ENCODE assay signal across 1 cellular context in the genomic region with DNA sequence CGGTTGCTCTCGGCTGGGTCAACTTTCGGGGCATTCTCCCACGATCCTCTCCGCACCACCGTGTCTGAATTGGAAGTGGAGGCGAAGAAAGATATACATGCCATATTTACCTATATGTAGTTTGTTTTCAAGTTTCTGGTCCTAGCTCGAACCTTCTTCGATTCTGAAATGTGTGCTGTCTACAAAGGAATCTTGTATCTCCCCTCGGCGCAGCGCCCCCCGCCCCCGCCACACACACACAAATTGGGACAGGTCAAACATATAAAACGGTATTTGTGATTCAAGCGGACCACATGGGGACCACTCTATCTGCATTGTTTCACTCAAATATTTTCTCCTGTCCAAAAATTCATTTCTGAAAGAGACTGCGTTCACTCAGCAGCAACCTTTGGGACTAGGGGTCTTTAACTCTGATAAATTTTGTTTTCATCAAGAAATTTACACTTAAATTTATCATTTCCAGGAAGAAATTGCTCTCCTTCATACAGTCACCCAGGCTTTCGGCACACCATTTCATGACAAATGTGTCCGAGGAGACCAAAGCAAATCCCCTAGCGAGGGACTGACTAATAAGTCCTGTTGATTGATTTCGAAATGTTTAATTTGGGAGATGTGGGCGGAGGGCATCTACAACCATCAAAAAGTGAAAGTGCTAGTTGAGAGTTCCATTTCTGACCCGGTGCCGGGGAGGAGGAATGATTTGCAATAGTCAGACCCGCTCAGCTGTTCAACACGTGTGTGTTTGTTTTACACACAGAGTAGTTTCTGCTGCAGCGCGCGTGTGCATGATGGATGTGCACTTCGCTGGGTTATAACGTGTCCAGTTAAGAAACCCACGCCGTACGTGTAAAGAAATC.
A peak's percentile ranks its signal among the peaks of the same experiment; 100 is the strongest.
TF ChIP-seq lines count a peak whose summit lies in the region.

No MANE protein-coding gene starts in this region.

TF ChIP-seq in HepG2, 621 proteins besides CTCF, POLR2A, EP300 and RAD21 (continued from another document and continues in another):
- TF ChIP-seq, protein P1, sequence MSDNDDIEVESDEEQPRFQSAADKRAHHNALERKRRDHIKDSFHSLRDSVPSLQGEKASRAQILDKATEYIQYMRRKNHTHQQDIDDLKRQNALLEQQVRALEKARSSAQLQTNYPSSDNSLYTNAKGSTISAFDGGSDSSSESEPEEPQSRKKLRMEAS (IDR thresholded peaks at IDR 0.05) = peak; percentile 32; the same call in 1 of the 2 replicates
- TF ChIP-seq ZMYM3 (CRISPR knock-in tag; IDR thresholded peaks at IDR 0.05) (0 out of 2 replicates have a peak, but pooled peaks have one; percentile 13), FOXJ3 (CRISPR knock-in tag; IDR thresholded peaks at IDR 0.05; ENCODE audit: borderline replicate concordance) (no peak), CHD4 (IDR thresholded peaks at IDR 0.05; ENCODE audit: borderline replicate concordance, low read length) (0 out of 2 replicates have a peak, but pooled peaks have one; percentile 19), TGIF2 (CRISPR knock-in tag; IDR thresholded peaks at IDR 0.05) (peak; percentile 45; the same call in 1 of the 2 replicates), CEBPB (IDR thresholded peaks at IDR 0.05; ENCODE audit: borderline replicate concordance, low read depth, low read length) (peak; percentile 19; the same call in 1 of the 2 replicates), ATRX (CRISPR knock-in tag; IDR thresholded peaks at IDR 0.05; ENCODE audit: borderline replicate concordance) (no peak), ZNF136 (CRISPR knock-in tag; IDR thresholded peaks at IDR 0.05; ENCODE audit: low read depth) (no peak), SMARCE1 (IDR thresholded peaks at IDR 0.05; ENCODE audit: borderline replicate concordance) (no peak), ZNF432 (CRISPR knock-in tag; IDR thresholded peaks at IDR 0.05; ENCODE audit: borderline replicate concordance) (no peak), MXI1 (IDR thresholded peaks at IDR 0.05; ENCODE audit: borderline replicate concordance, low read depth, low read length) (peak; percentile 49; the same call in 1 of the 3 replicates), MYC (CRISPR knock-in tag; IDR thresholded peaks at IDR 0.05; ENCODE audit: borderline replicate concordance) (no peak), CREM (IDR thresholded peaks at IDR 0.05) (peak; percentile 21; the same call in 1 of the 2 replicates), CREM (CRISPR knock-in tag; IDR thresholded peaks at IDR 0.05) (no peak), JDP2 (CRISPR knock-in tag; IDR thresholded peaks at IDR 0.05; ENCODE audit: borderline replicate concordance) (no peak), JARID2 (CRISPR knock-in tag; IDR thresholded peaks at IDR 0.05; ENCODE audit: insufficient replicate concordance) (no peak), ESRRA (CRISPR knock-in tag; IDR thresholded peaks at IDR 0.05; ENCODE audit: low read depth) (no peak), ZNF3 (CRISPR knock-in tag; IDR thresholded peaks at IDR 0.05) (no peak), CEBPG (CRISPR knock-in tag; IDR thresholded peaks at IDR 0.05) (peak; percentile 19; the same call in 1 of the 2 replicates), SAP130 (CRISPR knock-in tag; IDR thresholded peaks at IDR 0.05; ENCODE audit: low read depth) (peak; percentile 55; the same call in 1 of the 2 replicates), GLI4 (CRISPR knock-in tag; IDR thresholded peaks at IDR 0.05; ENCODE audit: borderline replicate concordance) (no peak), ETV5 (CRISPR knock-in tag; IDR thresholded peaks at IDR 0.05; ENCODE audit: borderline replicate concordance) (no peak), ZNF776 (CRISPR knock-in tag; IDR thresholded peaks at IDR 0.05) (no peak), CBX2 (IDR thresholded peaks at IDR 0.05; ENCODE audit: low read depth, low read length) (no peak), CBX2 (CRISPR knock-in tag; IDR thresholded peaks at IDR 0.05; ENCODE audit: low read depth) (no peak), HOXD1 (CRISPR knock-in tag; IDR thresholded peaks at IDR 0.05) (0 out of 2 replicates have a peak, but pooled peaks have one; percentile 5), MAFG (CRISPR knock-in tag; IDR thresholded peaks at IDR 0.05) (no peak), HCFC1 (IDR thresholded peaks at IDR 0.05; ENCODE audit: low read depth, low read length) (no peak), FOXM1 (CRISPR knock-in tag; IDR thresholded peaks at IDR 0.05) (no peak), ATF7 (IDR thresholded peaks at IDR 0.05) (no peak), ATF7 (CRISPR knock-in tag; IDR thresholded peaks at IDR 0.05) (no peak), SIN3A (IDR thresholded peaks at IDR 0.05; ENCODE audit: borderline replicate concordance, low read depth, low read length) (peak; percentile 38; the same call in 1 of the 2 replicates), ZNF138 (CRISPR knock-in tag; IDR thresholded peaks at IDR 0.05; ENCODE audit: low read depth) (no peak)
- TF ChIP-seq, protein P2, sequence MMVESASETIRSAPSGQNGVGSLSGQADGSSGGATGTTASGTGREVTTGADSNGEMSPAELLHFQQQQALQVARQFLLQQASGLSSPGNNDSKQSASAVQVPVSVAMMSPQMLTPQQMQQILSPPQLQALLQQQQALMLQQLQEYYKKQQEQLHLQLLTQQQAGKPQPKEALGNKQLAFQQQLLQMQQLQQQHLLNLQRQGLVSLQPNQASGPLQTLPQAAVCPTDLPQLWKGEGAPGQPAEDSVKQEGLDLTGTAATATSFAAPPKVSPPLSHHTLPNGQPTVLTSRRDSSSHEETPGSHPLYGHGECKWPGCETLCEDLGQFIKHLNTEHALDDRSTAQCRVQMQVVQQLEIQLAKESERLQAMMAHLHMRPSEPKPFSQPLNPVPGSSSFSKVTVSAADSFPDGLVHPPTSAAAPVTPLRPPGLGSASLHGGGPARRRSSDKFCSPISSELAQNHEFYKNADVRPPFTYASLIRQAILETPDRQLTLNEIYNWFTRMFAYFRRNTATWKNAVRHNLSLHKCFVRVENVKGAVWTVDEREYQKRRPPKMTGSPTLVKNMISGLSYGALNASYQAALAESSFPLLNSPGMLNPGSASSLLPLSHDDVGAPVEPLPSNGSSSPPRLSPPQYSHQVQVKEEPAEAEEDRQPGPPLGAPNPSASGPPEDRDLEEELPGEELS (CRISPR knock-in tag; IDR thresholded peaks at IDR 0.05) = no peak
- TF ChIP-seq, protein P3, sequence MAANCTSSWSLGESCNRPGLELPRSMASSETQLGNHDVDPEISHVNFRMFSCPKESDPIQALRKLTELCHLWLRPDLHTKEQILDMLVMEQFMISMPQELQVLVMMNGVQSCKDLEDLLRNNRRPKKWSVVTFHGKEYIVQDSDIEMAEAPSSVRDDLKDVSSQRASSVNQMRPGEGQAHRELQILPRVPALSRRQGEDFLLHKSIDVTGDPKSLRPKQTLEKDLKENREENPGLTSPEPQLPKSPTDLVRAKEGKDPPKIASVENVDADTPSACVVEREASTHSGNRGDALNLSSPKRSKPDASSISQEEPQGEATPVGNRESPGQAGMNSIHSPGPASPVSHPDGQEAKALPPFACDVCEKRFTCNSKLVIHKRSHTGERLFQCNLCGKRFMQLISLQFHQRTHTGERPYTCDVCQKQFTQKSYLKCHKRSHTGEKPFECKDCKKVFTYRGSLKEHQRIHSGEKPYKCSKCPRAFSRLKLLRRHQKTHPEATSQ (CRISPR knock-in tag; IDR thresholded peaks at IDR 0.05; ENCODE audit: borderline replicate concordance) = no peak
- TF ChIP-seq, protein P4, sequence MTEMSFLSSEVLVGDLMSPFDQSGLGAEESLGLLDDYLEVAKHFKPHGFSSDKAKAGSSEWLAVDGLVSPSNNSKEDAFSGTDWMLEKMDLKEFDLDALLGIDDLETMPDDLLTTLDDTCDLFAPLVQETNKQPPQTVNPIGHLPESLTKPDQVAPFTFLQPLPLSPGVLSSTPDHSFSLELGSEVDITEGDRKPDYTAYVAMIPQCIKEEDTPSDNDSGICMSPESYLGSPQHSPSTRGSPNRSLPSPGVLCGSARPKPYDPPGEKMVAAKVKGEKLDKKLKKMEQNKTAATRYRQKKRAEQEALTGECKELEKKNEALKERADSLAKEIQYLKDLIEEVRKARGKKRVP (CRISPR knock-in tag; IDR thresholded peaks at IDR 0.05) = no peak
- TF ChIP-seq, protein P5, sequence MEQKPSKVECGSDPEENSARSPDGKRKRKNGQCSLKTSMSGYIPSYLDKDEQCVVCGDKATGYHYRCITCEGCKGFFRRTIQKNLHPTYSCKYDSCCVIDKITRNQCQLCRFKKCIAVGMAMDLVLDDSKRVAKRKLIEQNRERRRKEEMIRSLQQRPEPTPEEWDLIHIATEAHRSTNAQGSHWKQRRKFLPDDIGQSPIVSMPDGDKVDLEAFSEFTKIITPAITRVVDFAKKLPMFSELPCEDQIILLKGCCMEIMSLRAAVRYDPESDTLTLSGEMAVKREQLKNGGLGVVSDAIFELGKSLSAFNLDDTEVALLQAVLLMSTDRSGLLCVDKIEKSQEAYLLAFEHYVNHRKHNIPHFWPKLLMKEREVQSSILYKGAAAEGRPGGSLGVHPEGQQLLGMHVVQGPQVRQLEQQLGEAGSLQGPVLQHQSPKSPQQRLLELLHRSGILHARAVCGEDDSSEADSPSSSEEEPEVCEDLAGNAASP (CRISPR knock-in tag; IDR thresholded peaks at IDR 0.05; ENCODE audit: borderline replicate concordance) = no peak
- TF ChIP-seq, protein P6, sequence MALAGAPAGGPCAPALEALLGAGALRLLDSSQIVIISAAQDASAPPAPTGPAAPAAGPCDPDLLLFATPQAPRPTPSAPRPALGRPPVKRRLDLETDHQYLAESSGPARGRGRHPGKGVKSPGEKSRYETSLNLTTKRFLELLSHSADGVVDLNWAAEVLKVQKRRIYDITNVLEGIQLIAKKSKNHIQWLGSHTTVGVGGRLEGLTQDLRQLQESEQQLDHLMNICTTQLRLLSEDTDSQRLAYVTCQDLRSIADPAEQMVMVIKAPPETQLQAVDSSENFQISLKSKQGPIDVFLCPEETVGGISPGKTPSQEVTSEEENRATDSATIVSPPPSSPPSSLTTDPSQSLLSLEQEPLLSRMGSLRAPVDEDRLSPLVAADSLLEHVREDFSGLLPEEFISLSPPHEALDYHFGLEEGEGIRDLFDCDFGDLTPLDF (CRISPR knock-in tag; IDR thresholded peaks at IDR 0.05) = no peak
- TF ChIP-seq, protein P7, sequence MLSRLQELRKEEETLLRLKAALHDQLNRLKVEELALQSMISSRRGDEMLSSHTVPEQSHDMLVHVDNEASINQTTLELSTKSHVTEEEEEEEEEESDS (CRISPR knock-in tag; IDR thresholded peaks at IDR 0.05; ENCODE audit: borderline replicate concordance) = no peak
- TF ChIP-seq, protein P8, sequence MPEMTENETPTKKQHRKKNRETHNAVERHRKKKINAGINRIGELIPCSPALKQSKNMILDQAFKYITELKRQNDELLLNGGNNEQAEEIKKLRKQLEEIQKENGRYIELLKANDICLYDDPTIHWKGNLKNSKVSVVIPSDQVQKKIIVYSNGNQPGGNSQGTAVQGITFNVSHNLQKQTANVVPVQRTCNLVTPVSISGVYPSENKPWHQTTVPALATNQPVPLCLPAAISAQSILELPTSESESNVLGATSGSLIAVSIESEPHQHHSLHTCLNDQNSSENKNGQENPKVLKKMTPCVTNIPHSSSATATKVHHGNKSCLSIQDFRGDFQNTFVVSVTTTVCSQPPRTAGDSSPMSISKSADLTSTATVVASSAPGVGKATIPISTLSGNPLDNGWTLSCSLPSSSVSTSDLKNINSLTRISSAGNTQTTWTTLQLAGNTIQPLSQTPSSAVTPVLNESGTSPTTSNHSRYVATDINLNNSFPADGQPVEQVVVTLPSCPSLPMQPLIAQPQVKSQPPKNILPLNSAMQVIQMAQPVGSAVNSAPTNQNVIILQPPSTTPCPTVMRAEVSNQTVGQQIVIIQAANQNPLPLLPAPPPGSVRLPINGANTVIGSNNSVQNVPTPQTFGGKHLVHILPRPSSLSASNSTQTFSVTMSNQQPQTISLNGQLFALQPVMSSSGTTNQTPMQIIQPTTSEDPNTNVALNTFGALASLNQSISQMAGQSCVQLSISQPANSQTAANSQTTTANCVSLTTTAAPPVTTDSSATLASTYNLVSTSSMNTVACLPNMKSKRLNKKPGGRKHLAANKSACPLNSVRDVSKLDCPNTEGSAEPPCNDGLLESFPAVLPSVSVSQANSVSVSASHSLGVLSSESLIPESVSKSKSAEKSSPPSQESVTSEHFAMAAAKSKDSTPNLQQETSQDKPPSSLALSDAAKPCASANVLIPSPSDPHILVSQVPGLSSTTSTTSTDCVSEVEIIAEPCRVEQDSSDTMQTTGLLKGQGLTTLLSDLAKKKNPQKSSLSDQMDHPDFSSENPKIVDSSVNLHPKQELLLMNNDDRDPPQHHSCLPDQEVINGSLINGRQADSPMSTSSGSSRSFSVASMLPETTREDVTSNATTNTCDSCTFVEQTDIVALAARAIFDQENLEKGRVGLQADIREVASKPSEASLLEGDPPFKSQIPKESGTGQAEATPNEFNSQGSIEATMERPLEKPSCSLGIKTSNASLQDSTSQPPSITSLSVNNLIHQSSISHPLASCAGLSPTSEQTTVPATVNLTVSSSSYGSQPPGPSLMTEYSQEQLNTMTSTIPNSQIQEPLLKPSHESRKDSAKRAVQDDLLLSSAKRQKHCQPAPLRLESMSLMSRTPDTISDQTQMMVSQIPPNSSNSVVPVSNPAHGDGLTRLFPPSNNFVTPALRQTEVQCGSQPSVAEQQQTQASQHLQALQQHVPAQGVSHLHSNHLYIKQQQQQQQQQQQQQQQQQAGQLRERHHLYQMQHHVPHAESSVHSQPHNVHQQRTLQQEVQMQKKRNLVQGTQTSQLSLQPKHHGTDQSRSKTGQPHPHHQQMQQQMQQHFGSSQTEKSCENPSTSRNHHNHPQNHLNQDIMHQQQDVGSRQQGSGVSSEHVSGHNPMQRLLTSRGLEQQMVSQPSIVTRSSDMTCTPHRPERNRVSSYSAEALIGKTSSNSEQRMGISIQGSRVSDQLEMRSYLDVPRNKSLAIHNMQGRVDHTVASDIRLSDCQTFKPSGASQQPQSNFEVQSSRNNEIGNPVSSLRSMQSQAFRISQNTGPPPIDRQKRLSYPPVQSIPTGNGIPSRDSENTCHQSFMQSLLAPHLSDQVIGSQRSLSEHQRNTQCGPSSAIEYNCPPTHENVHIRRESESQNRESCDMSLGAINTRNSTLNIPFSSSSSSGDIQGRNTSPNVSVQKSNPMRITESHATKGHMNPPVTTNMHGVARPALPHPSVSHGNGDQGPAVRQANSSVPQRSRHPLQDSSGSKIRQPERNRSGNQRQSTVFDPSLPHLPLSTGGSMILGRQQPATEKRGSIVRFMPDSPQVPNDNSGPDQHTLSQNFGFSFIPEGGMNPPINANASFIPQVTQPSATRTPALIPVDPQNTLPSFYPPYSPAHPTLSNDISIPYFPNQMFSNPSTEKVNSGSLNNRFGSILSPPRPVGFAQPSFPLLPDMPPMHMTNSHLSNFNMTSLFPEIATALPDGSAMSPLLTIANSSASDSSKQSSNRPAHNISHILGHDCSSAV (CRISPR knock-in tag; IDR thresholded peaks at IDR 0.05; ENCODE audit: borderline replicate concordance) = no peak
- TF ChIP-seq, protein P9, sequence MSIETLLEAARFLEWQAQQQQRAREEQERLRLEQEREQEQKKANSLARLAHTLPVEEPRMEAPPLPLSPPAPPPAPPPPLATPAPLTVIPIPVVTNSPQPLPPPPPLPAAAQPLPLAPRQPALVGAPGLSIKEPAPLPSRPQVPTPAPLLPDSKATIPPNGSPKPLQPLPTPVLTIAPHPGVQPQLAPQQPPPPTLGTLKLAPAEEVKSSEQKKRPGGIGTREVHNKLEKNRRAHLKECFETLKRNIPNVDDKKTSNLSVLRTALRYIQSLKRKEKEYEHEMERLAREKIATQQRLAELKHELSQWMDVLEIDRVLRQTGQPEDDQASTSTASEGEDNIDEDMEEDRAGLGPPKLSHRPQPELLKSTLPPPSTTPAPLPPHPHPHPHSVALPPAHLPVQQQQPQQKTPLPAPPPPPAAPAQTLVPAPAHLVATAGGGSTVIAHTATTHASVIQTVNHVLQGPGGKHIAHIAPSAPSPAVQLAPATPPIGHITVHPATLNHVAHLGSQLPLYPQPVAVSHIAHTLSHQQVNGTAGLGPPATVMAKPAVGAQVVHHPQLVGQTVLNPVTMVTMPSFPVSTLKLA (IDR thresholded peaks at IDR 0.05) = 0 out of 2 replicates have a peak, but pooled peaks have one; percentile 29
